19 cellular contexts compared by ENCODE assay signal in genomic region chr6:903746-904145, GRCh38.
DNase-seq lines count a peak whose midpoint lies in the region.
"Had no signal": no experiment of that assay in that cellular context is flagged by ENCODE, and none has a peak within 500 bp of the region (broad histone marks: within the 10 kb centered on the region; RNA-seq: fewer than 3 reads in every experiment).

No MANE protein-coding gene starts in this region.

- intact Hi-C loops in activated CD4-positive, alpha-beta T cell treated with anti-CD3 and anti-CD28 coated beads, Interleukin-2, amount 10 ng/mL, durations not matched to agents 24 days and 14 days (cut with micrococcal nuclease) = no loop called here

- no peak overlapping the region for H3K27ac Mint-ChIP-seq in activated CD4-positive, alpha-beta T cell treated with anti-CD3 and anti-CD28 coated beads, Interleukin-2, amount 10 ng/mL, durations not matched to agents 24 days and 14 days
- H3K27ac Mint-ChIP-seq: activated CD4-positive, alpha-beta T cell treated with anti-CD3 and anti-CD28 coated beads for 36 hours; activated naive CD8-positive, alpha-beta T cell; brain; endodermal cell had no signal

- H3K27me3 Mint-ChIP-seq in activated CD4-positive, alpha-beta T cell treated with anti-CD3 and anti-CD28 coated beads, Interleukin-2, amount 10 ng/mL, durations not matched to agents 24 days and 14 days = peaks cover 2% of the 10 kb centered on the region

- no peaks in the 10 kb centered on the region for H3K4me1 Mint-ChIP-seq in activated CD4-positive, alpha-beta T cell treated with anti-CD3 and anti-CD28 coated beads, Interleukin-2, amount 10 ng/mL, durations not matched to agents 24 days and 14 days
- H3K4me1 Mint-ChIP-seq: activated CD4-positive, alpha-beta T cell treated with anti-CD3 and anti-CD28 coated beads for 36 hours; endodermal cell had no signal

- no peak overlapping the region for H3K4me3 Mint-ChIP-seq in activated CD4-positive, alpha-beta T cell treated with anti-CD3 and anti-CD28 coated beads, Interleukin-2, amount 10 ng/mL, durations not matched to agents 24 days and 14 days
- H3K4me3 Mint-ChIP-seq: activated CD4-positive, alpha-beta T cell treated with anti-CD3 and anti-CD28 coated beads for 36 hours; activated naive CD8-positive, alpha-beta T cell; brain; endodermal cell had no signal

- H3K9me3 Mint-ChIP-seq in activated CD4-positive, alpha-beta T cell treated with anti-CD3 and anti-CD28 coated beads, Interleukin-2, amount 10 ng/mL, durations not matched to agents 24 days and 14 days = no peaks in the 10 kb centered on the region
- H3K9me3 Mint-ChIP-seq: brain, endodermal cell had no signal

- DNase-seq in EL = peak; percentile 35
- DNase-seq in M059J (ENCODE audit: low read depth) = peak; percentile 80
- peak; percentile 31 for DNase-seq in fibroblast of gingiva (ENCODE audit: low read depth)
- DNase-seq in stromal cell of bone marrow (ENCODE audit: low read depth) = peak; percentile 13
- no peak for DNase-seq in activated CD4-positive, alpha-beta T cell treated with anti-CD3 and anti-CD28 coated beads, Interleukin-2, amount 10 ng/mL, durations not matched to agents 24 days and 14 days
- DNase-seq in kidney glomerular epithelial cell (lab: John Stamatoyannopoulos, UW) = no peak
- DNase-seq in NCI-H2029 (lab: John Stamatoyannopoulos, UW) = no peak
- DNase-seq: activated CD4-positive, alpha-beta T cell treated with anti-CD3 and anti-CD28 coated beads for 36 hours; C1 segment of cervical spinal cord; endodermal cell; hippocampal formation; mammary epithelial cell; NCI-H1105; NCI-H526; psoas muscle; spleen; upper lobe of right lung had no signal

- H3K36me3 Mint-ChIP-seq in activated CD4-positive, alpha-beta T cell treated with anti-CD3 and anti-CD28 coated beads, Interleukin-2, amount 10 ng/mL, durations not matched to agents 24 days and 14 days (ENCODE audit: low read depth) = no peaks in the 10 kb centered on the region
- H3K36me3 Mint-ChIP-seq: activated naive CD8-positive, alpha-beta T cell; brain had no signal

Comparison
In these comparisons a context has a peak if more than half of its experiments do, and no peak if none do; other contexts are left out.
1. DNase-seq: peak in EL (single experiment), M059J (single experiment), fibroblast of gingiva (single experiment) and stromal cell of bone marrow (single experiment); none in activated CD4-positive, alpha-beta T cell treated with anti-CD3 and anti-CD28 coated beads, Interleukin-2, amount 10 ng/mL, durations not matched to agents 24 days and 14 days (single experiment), kidney glomerular epithelial cell (single experiment) and NCI-H2029 (single experiment).